15 cellular contexts compared by ENCODE assay signal in genomic region chr9:2424564-2425153, GRCh38.
A peak's percentile ranks its signal among the peaks of the same experiment; 100 is the strongest.
DNase-seq lines count a peak whose midpoint lies in the region; ATAC-seq and TF ChIP-seq lines count a peak whose summit lies in the region.
"Had no signal": no experiment of that assay in that cellular context is flagged by ENCODE, and none has a peak within 500 bp of the region (broad histone marks: within the 10 kb centered on the region; RNA-seq: fewer than 3 reads in every experiment).

No MANE protein-coding gene starts in this region.

- H3K4me1 ChIP-seq in heart left ventricle (peaks cover 0 to 4% (median 0%) of the 10 kb centered on the region in 12 donors), SK-N-SH (ENCODE audit: control insufficient read depth in 1 of 2, insufficient read depth in 2 of 2, low read depth in 1 of 2, low read length in 1 of 2) (no peaks in the 10 kb centered on the region)

- H3K27ac ChIP-seq in heart left ventricle, result peak overlapping the region in 2 of 12 donors; percentile 1 to 40
- H3K27ac ChIP-seq in SK-N-SH (ENCODE audit: low read depth in 2 of 2, low read length in 1 of 2), result no peak overlapping the region
- no peak overlapping the region for H3K27ac ChIP-seq in dorsolateral prefrontal cortex

- no peaks in the 10 kb centered on the region for H3F3A ChIP-seq in SK-N-SH (replicated peaks; ENCODE audit: insufficient read depth)

- H3K9ac ChIP-seq in SK-N-SH, result no peak overlapping the region

- no peak for TF ChIP-seq RAD21 in SK-N-SH (IDR thresholded peaks at IDR 0.05; ENCODE audit: low read length)

- H3K27me3 ChIP-seq in heart left ventricle, result no peaks in the 10 kb centered on the region
- H3K27me3 ChIP-seq in SK-N-SH (ENCODE audit: insufficient read depth), result no peaks in the 10 kb centered on the region
- no peaks in the 10 kb centered on the region for H3K27me3 ChIP-seq in dorsolateral prefrontal cortex

- H3K4me2 ChIP-seq in SK-N-SH, result no peak overlapping the region

- WGBS in heart left ventricle, 4 donors, result 53 to 64% (median 60%) methylated on average over 3 of the region's 3 CpGs
- whole genome bisulfite sequencing in SK-N-SH (ENCODE audit: low lambda C conversion rate), result 78% methylated on average over 3 of the region's 3 CpGs

- no peaks in the 10 kb centered on the region for H3K9me3 ChIP-seq in heart left ventricle
- H3K9me3 ChIP-seq in SK-N-SH, result no peaks in the 10 kb centered on the region

- CTCF ChIA-PET in SK-N-SH (lab: Yijun Ruan, JAX), result interaction anchor here (0.7 to 1.1 kb wide), 2 partner anchors 14 to 83 kb away, joined by 3 read pairs; no protein-coding TSS in a partner anchor

- DNase-seq in H4 (ENCODE audit: low spot score) (peak; percentile 7), astrocyte of the cerebellum (ENCODE audit: low read depth) (peak; percentile 23), heart left ventricle (peak in 3 of 5 donors; percentile 16 to 35 (median 25)), omental fat pad (ENCODE audit: low spot score) (no peak), SK-N-SH (no peak), dorsolateral prefrontal cortex (no peak), dedifferentiated amniotic fluid mesenchymal stem cell (ENCODE audit: extremely low spot score) (no peak)
- DNase-seq: activated CD4-positive, alpha-beta T cell treated with anti-CD3 and anti-CD28 coated beads, Interleukin-2, amount 50 U/mL, for 48 hours; activated T-cell treated with anti-CD3 and anti-CD28 coated beads, Interleukin-2, amount 50 U/mL, for 1 hour; CD4-positive, CD25-positive, alpha-beta regulatory T cell; DMS 273 treated with DMSO at 0.1 percent for 48 hours; H9; NCI-H1436 treated with DMSO at 0.1 percent for 48 hours; SHP77 treated with DMSO at 0.1 percent for 48 hours had no signal

- H3K4me3 ChIP-seq in astrocyte of the cerebellum (ENCODE audit: low read depth, low read length), result no peak overlapping the region
- H3K4me3 ChIP-seq in heart left ventricle, result no peak overlapping the region
- H3K4me3 ChIP-seq in SK-N-SH (ENCODE audit: low read depth in 2 of 2, low read length in 1 of 2), result no peak overlapping the region
- H3K4me3 ChIP-seq in dorsolateral prefrontal cortex, result no peak overlapping the region

- no peaks in the 10 kb centered on the region for H3K79me2 ChIP-seq in SK-N-SH (ENCODE audit: insufficient read depth)

- POLR2A ChIA-PET in SK-N-SH (lab: Yijun Ruan, JAX), result no interaction called here

- in situ Hi-C loops in astrocyte of the cerebellum (cut with HindIII; ENCODE audit: low sequenced_read_pairs), result no loop called here

- intact Hi-C loops in heart left ventricle (cut with DNase I), result no loop called here
- intact Hi-C loops in dorsolateral prefrontal cortex (cut with DNase I), result no loop called here

- H3K36me3 ChIP-seq in heart left ventricle (no peaks in the 10 kb centered on the region), SK-N-SH (replicated peaks in 1 of 2; ENCODE audit: control insufficient read depth in 1 of 2, insufficient read depth in 2 of 2, low read length in 1 of 2) (no peaks in the 10 kb centered on the region)

- peak in 3 of 4 donors; percentile 46 to 76 (median 63) for ATAC-seq in heart left ventricle
- ATAC-seq in omental fat pad (ENCODE audit: low FRiP score), result peak; percentile 36
- no peak for ATAC-seq in GM21381 (IDR thresholded peaks at IDR 0.05; ENCODE audit: unreplicated experiment)

- TF ChIP-seq CTCF in astrocyte of the cerebellum (IDR thresholded peaks at IDR 0.05; ENCODE audit: low read depth, low read length, missing control alignments), result no peak
- TF ChIP-seq CTCF in heart left ventricle (IDR thresholded peaks at IDR 0.05), result no peak
- no peak for TF ChIP-seq CTCF in omental fat pad (IDR thresholded peaks at IDR 0.05)
- no peak for TF ChIP-seq CTCF in SK-N-SH (IDR thresholded peaks at IDR 0.05)
- no peak for TF ChIP-seq CTCF in dorsolateral prefrontal cortex (IDR thresholded peaks at IDR 0.05 in 54 of 56, conservative IDR thresholded peaks at IDR 0.05 in 2 of 56; ENCODE audit: low read depth in 1 of 56, partially characterized antibody in 56 of 56)

- no peak for TF ChIP-seq EP300 in SK-N-SH (IDR thresholded peaks at IDR 0.05; ENCODE audit: borderline replicate concordance in 1 of 2, low read depth in 1 of 2, low read length in 1 of 2)

- TF ChIP-seq POLR2A in heart left ventricle (IDR thresholded peaks at IDR 0.05), result no peak

- H2AFZ ChIP-seq in SK-N-SH (ENCODE audit: low read depth), result no peak overlapping the region

- H4K20me1 ChIP-seq in SK-N-SH (ENCODE audit: insufficient read depth), result no peaks in the 10 kb centered on the region

- H3K9me2 ChIP-seq in SK-N-SH, result no peaks in the 10 kb centered on the region

TF ChIP-seq in SK-N-SH, 30 proteins besides CTCF, POLR2A, EP300 and RAD21 (continues in another document):
- TF ChIP-seq MEF2A (IDR thresholded peaks at IDR 0.05; ENCODE audit: borderline replicate concordance, low read depth), result no peak
- no peak for TF ChIP-seq MXI1 (IDR thresholded peaks at IDR 0.05; ENCODE audit: low read depth, low read length)
- no peak for TF ChIP-seq RXRA (IDR thresholded peaks at IDR 0.05; ENCODE audit: borderline replicate concordance, low read depth)
- TF ChIP-seq REST (IDR thresholded peaks at IDR 0.05; ENCODE audit: low read depth, low read length), result no peak
- no peak for TF ChIP-seq YY1 (IDR thresholded peaks at IDR 0.05; ENCODE audit: low read depth)
- no peak for TF ChIP-seq NFIC (IDR thresholded peaks at IDR 0.05; ENCODE audit: borderline replicate concordance)
- no peak for TF ChIP-seq USF2 (IDR thresholded peaks at IDR 0.05; ENCODE audit: borderline replicate concordance, low read depth, low read length)
- no peak for TF ChIP-seq NRF1 (IDR thresholded peaks at IDR 0.05; ENCODE audit: low read depth, low read length)
- TF ChIP-seq RFX5 (IDR thresholded peaks at IDR 0.05; ENCODE audit: low read length), result no peak
- no peak for TF ChIP-seq MAX (IDR thresholded peaks at IDR 0.05; ENCODE audit: low read depth)
- no peak for TF ChIP-seq RCOR1 (IDR thresholded peaks at IDR 0.05; ENCODE audit: low read length)
- no peak for TF ChIP-seq ZBTB33 (IDR thresholded peaks at IDR 0.05; ENCODE audit: borderline replicate concordance, low read depth)
- no peak for TF ChIP-seq TEAD4 (IDR thresholded peaks at IDR 0.05; ENCODE audit: borderline replicate concordance, insufficient read depth)
- TF ChIP-seq FOXM1 (IDR thresholded peaks at IDR 0.05; ENCODE audit: low read depth), result no peak
- TF ChIP-seq ELF1 (IDR thresholded peaks at IDR 0.05), result no peak
- no peak for TF ChIP-seq CHD2 (IDR thresholded peaks at IDR 0.05; ENCODE audit: low read length, partially characterized antibody)

Comparison
In these comparisons a context has a peak if more than half of its experiments do, and no peak if none do; other contexts are left out.
1. DNase-seq: peak in H4 (single experiment), astrocyte of the cerebellum (single experiment) and heart left ventricle (3 of 5); none in omental fat pad (single experiment), SK-N-SH (single experiment), dorsolateral prefrontal cortex (0 of 10) and dedifferentiated amniotic fluid mesenchymal stem cell (single experiment).